In genomic region chr18:13558132-13558531, GRCh38 we compare ENCODE assay signal across 1 cellular context.
TF ChIP-seq lines count a peak whose summit lies in the region.

No MANE protein-coding gene starts in this region.

TF ChIP-seq in HCT116, 20 proteins besides CTCF, POLR2A, EP300 and RAD21 (continued from another document):
- TF ChIP-seq ATF3 (IDR thresholded peaks at IDR 0.05): no peak
- TF ChIP-seq SP1 (IDR thresholded peaks at IDR 0.05; ENCODE audit: low read depth): no peak
- TF ChIP-seq POLR2AphosphoS5 (IDR thresholded peaks at IDR 0.05; ENCODE audit: low read depth, low read length): no peak
